In the genomic region with DNA sequence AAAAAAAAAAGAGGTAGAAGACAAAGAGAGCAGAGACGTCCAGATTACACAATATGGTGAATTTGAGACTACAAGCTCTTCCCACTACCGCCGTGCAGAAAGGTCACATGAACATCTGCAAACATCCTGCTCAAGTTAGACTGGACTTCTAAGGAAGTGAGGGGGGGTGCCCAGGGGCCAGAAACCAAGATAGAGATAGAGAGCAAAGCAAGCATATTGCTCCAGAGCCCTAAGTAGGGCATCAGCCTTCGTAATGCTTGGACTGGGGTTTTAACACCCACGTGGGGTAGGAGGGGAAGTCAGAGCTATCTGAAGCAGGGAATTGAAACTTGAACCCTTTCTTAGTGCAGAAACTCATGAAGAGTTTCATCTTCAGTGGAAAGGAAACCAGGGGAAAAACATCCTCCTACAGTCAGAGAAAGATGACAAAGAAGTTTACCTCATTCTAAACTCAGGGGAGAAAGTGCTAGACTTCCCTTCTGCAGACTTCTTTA, we compare ENCODE assay signal across 8 cellular contexts. TPM values are rescaled to one million over a fixed set of nuclear protein-coding genes. Genes with fewer than 3 reads are reported as not detected.
A peak's percentile ranks its signal among the peaks of the same experiment; 100 is the strongest.
DNase-seq lines count a peak whose midpoint lies in the region; ATAC-seq, FAIRE-seq and TF ChIP-seq lines count a peak whose summit lies in the region.

No MANE protein-coding gene starts in this region.

- no peaks in the 10 kb centered on the region for H3F3A ChIP-seq in smooth muscle cell (ENCODE audit: low read depth)

- 0% methylated on average over 5 of the region's 5 CpGs for WGBS in K562 (ENCODE audit: insufficient coverage, low coverage, missing lambda C conversion rate)
- WGBS in smooth muscle cell (ENCODE audit: low lambda C conversion rate): 31% methylated on average over 5 of the region's 5 CpGs

- H3K4me2 ChIP-seq in K562 (ENCODE audit: insufficient read depth, low read length) (no peak overlapping the region), smooth muscle cell (peak overlapping the region; percentile 33)

- 0 out of 2 replicates have a peak, but pooled peaks cover 3% of the 10 kb centered on the region for H4K20me1 ChIP-seq in K562 (replicated peaks; ENCODE audit: control insufficient read depth, insufficient read depth, low read length)
- H4K20me1 ChIP-seq in smooth muscle cell (ENCODE audit: low read depth): no peaks in the 10 kb centered on the region

- peak; percentile 37 for FAIRE-seq in K562 (lab: Jason Lieb, UNC)

- H3K4me3 ChIP-seq in GM06990 (replicated peaks; ENCODE audit: low read depth, low read length) (no peak overlapping the region), K562 (no peak overlapping the region), smooth muscle cell (no peak overlapping the region)

- in situ Hi-C loops in K562 (cut with MboI): no loop called here
- in situ Hi-C loops in ACHN (cut with HindIII; ENCODE audit: low pct_ligation_motif_present, low pct_unique_long_range_greater_than_20kb, low sequenced_read_pairs): no loop called here

- H3K36me3 ChIP-seq in GM06990 (ENCODE audit: control insufficient read depth, insufficient read depth, low read length): no peaks in the 10 kb centered on the region
- H3K36me3 ChIP-seq in K562 (ENCODE audit: control insufficient read depth, insufficient read depth, low read length): no peaks in the 10 kb centered on the region
- no peaks in the 10 kb centered on the region for H3K36me3 ChIP-seq in smooth muscle cell (ENCODE audit: low read depth)

- no peak for TF ChIP-seq EP300 in K562 (IDR thresholded peaks at IDR 0.05; ENCODE audit: low read length)

- H3K27me3 ChIP-seq in GM06990 (replicated peaks; ENCODE audit: control insufficient read depth, insufficient read depth, low read length) (no peaks in the 10 kb centered on the region; the same call in 1 of the 2 replicates), K562 (ENCODE audit: control insufficient read depth in 2 of 2, insufficient read depth in 2 of 2, low read length in 2 of 2) (peaks cover 0 to 12% of the 10 kb centered on the region in 2 experiments; a peak in 4 of 5 replicates), smooth muscle cell (ENCODE audit: low read depth) (peaks cover 4% of the 10 kb centered on the region)

- peak; percentile 90 for ATAC-seq in GM19463 (IDR thresholded peaks at IDR 0.05; ENCODE audit: unreplicated experiment)
- peak; percentile 62 for ATAC-seq in HG03521 (IDR thresholded peaks at IDR 0.05; ENCODE audit: unreplicated experiment)
- ATAC-seq in K562: no peak

- no TSS peak for BruUV-seq in K562 (replicated peaks; lab: Mats Ljungman, UMichigan)

- intact Hi-C loops in K562 (cut with micrococcal nuclease): no loop called here

- H3K4me1 ChIP-seq in K562 (replicated peaks in 1 of 2; ENCODE audit: control insufficient read depth in 2 of 2, insufficient read depth in 2 of 2, low read length in 2 of 2) (no peaks in the 10 kb centered on the region), smooth muscle cell (ENCODE audit: low read depth) (peaks cover 44% of the 10 kb centered on the region)

- TF ChIP-seq RAD21 in K562 (CRISPR knock-in tag; conservative IDR thresholded peaks at IDR 0.05 in 1 of 2, IDR thresholded peaks at IDR 0.05 in 1 of 2): no peak

- no peaks in the 10 kb centered on the region for H3K9me3 ChIP-seq in K562 (replicated peaks; ENCODE audit: control insufficient read depth, insufficient read depth, low read depth, low read length)
- no peaks in the 10 kb centered on the region for H3K9me3 ChIP-seq in smooth muscle cell (replicated peaks; ENCODE audit: low read depth)

- TF ChIP-seq CTCF in GM06990 (IDR thresholded peaks at IDR 0.05; ENCODE audit: insufficient read depth, low read length, poor library complexity, severe bottlenecking) (no peak), K562 (IDR thresholded peaks at IDR 0.05 in 2 of 3, conservative IDR thresholded peaks at IDR 0.05 in 1 of 3; ENCODE audit: insufficient read depth in 2 of 3, low read depth in 1 of 3, low read length in 3 of 3) (no peak), smooth muscle cell (IDR thresholded peaks at IDR 0.05; ENCODE audit: borderline replicate concordance, insufficient read depth, poor library complexity, severe bottlenecking) (no peak)

- DNase-seq in GM06990 (ENCODE audit: extremely low read depth, insufficient read length): peak; percentile 43
- no peak for DNase-seq in K562 (ENCODE audit: extremely low read depth in 1 of 4, low spot score in 3 of 4)
- no peak for DNase-seq in smooth muscle cell (lab: John Stamatoyannopoulos, UW; ENCODE audit: unreplicated experiment)
- DNase-seq in NCI-H1694 (lab: John Stamatoyannopoulos, UW): no peak
- DNase-seq in ACHN: no peak
- no peak for DNase-seq in AG20443 (ENCODE audit: low spot score)

- no peak overlapping the region for H2AFZ ChIP-seq in K562 (ENCODE audit: low read depth, low read length)
- peak overlapping the region; percentile 41 for H2AFZ ChIP-seq in smooth muscle cell (ENCODE audit: low read depth)

- H3K9ac ChIP-seq in K562 (ENCODE audit: insufficient read depth in 1 of 2, low read depth in 2 of 2, low read length in 2 of 2) (no peak overlapping the region), smooth muscle cell (ENCODE audit: low read depth) (no peak overlapping the region)

- H3K27ac ChIP-seq in K562 (ENCODE audit: extremely low read depth, low read depth, low read length): no peak overlapping the region
- no peak overlapping the region for H3K27ac ChIP-seq in smooth muscle cell (ENCODE audit: low read depth)

- CTCF ChIA-PET in K562 (lab: Yijun Ruan, JAX; ENCODE audit: low intra/inter-chr PET ratio): interaction anchor here (0.7 kb wide), 1 partner anchor 1060 kb away, joined by 3 read pairs; no protein-coding TSS in a partner anchor

- no peaks in the 10 kb centered on the region for H3K9me1 ChIP-seq in K562 (ENCODE audit: control insufficient read depth, insufficient read depth, low read length)

- POLR2A ChIA-PET in K562 (lab: Yijun Ruan, JAX): interaction anchor here (0.7 kb wide), 1 partner anchor 17 kb away, joined by 4 read pairs; no protein-coding TSS in a partner anchor

- no peaks in the 10 kb centered on the region for H3K79me2 ChIP-seq in K562 (ENCODE audit: control insufficient read depth, insufficient read depth, low read length)
- H3K79me2 ChIP-seq in smooth muscle cell (ENCODE audit: low read depth): no peaks in the 10 kb centered on the region

- no peak for TF ChIP-seq POLR2A in K562 (conservative IDR thresholded peaks at IDR 0.05)

TF ChIP-seq in K562, 482 proteins besides CTCF, POLR2A, EP300 and RAD21 (continues in another document):
- TF ChIP-seq, protein P1, sequence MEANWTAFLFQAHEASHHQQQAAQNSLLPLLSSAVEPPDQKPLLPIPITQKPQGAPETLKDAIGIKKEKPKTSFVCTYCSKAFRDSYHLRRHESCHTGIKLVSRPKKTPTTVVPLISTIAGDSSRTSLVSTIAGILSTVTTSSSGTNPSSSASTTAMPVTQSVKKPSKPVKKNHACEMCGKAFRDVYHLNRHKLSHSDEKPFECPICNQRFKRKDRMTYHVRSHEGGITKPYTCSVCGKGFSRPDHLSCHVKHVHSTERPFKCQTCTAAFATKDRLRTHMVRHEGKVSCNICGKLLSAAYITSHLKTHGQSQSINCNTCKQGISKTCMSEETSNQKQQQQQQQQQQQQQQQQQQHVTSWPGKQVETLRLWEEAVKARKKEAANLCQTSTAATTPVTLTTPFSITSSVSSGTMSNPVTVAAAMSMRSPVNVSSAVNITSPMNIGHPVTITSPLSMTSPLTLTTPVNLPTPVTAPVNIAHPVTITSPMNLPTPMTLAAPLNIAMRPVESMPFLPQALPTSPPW (CRISPR knock-in tag; IDR thresholded peaks at IDR 0.05): peak; percentile 45; the same call in 1 of the 2 replicates
- TF ChIP-seq, protein P2, sequence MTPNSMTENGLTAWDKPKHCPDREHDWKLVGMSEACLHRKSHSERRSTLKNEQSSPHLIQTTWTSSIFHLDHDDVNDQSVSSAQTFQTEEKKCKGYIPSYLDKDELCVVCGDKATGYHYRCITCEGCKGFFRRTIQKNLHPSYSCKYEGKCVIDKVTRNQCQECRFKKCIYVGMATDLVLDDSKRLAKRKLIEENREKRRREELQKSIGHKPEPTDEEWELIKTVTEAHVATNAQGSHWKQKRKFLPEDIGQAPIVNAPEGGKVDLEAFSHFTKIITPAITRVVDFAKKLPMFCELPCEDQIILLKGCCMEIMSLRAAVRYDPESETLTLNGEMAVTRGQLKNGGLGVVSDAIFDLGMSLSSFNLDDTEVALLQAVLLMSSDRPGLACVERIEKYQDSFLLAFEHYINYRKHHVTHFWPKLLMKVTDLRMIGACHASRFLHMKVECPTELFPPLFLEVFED (CRISPR knock-in tag; conservative IDR thresholded peaks at IDR 0.05): no peak
- TF ChIP-seq MCM3 (IDR thresholded peaks at IDR 0.05) (no peak), ZNF780A (CRISPR knock-in tag; IDR thresholded peaks at IDR 0.05) (no peak)

RNA-seq across cellular contexts. Expression of a gene that starts 8.7 kb away (rescaled TPM):
- not detected in 2 replicates for total RNA-seq in K562 (2011; cell fraction: chromatin; rRNA removed; ENCODE audit: low replicate concordance)
- not detected in 2 replicates for total RNA-seq in K562 (2011; cell fraction: nucleolus; rRNA removed)
- not detected in 2 replicates for total RNA-seq in K562 (2011; cell fraction: nucleoplasm; rRNA removed)
- total RNA-seq in K562 (2014; rRNA removed) (not detected in 2 replicates), K562 (2014; rRNA removed; fragmentation: Illumina TruSeq; extraction: Trizol) (not detected in 2 replicates), K562 (2015; rRNA removed; fragmentation: Illumina TruSeq; extraction: Trizol) (not detected in 2 replicates), K562 (2021) (not detected in 2 replicates), smooth muscle cell (not detected in 2 replicates)
- polyA plus RNA-seq in K562 (2011; rRNA removed) (not detected in 2 replicates), K562 (2014; fragmentation: Illumina TruSeq; extraction: Trizol) (not detected in 2 replicates), K562 (2014; fragmentation: Nextera tagmentation; extraction: Ambion mirVana) (not detected), K562 (2014; rRNA removed) (not detected in 2 replicates), smooth muscle cell (not detected in 2 replicates)
- polyA plus RNA-seq in K562 (2011; cell fraction: cytosol; rRNA removed): not detected in 2 replicates
- polyA plus RNA-seq in K562 (2011; cell fraction: nucleus; rRNA removed): not detected in 2 replicates
- not detected in 2 replicates for polyA plus RNA-seq in K562 (2012)
- not detected in 2 replicates for polyA minus RNA-seq in K562 (2011; rRNA and poly(A)+ RNA removed)
- not detected in 2 replicates for polyA minus RNA-seq in K562 (2011; cell fraction: cytosol; rRNA and poly(A)+ RNA removed)
- polyA minus RNA-seq in K562 (2011; cell fraction: nucleus; rRNA and poly(A)+ RNA removed): not detected in 2 replicates
